Comparison of ENCODE assay signal across 15 cellular contexts in the genomic region with DNA sequence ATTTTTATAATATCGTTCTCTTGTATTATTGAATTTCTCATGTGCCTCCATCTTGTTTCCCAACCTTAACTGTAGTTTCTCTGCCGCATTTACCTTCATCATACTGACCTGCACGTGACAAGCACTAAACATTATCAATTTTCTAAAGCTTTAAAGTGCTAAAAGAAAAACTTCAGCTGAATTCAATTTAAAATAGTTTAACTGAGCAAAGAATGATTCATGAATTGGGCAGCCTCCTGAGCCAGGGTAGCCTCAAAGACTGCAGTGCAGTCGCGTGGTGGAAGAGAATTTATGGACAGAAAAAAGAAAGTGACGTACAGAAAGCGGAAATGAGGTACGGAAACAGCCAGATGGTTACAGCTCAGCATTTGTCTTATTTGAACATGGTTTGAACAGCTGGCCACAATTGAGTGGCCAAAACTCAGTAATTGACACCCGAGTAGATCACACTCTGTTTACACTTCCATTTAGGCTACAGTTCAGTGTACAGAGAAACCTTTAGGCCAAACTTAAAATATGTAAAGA. TPM values are rescaled to one million over a fixed set of nuclear protein-coding genes. Genes with fewer than 3 reads are reported as not detected.
DNase-seq lines count a peak whose midpoint lies in the region; ATAC-seq and TF ChIP-seq lines count a peak whose summit lies in the region.
"Had no signal": no experiment of that assay in that cellular context is flagged by ENCODE, and none has a peak within 500 bp of the region (broad histone marks: within the 10 kb centered on the region; RNA-seq: fewer than 3 reads in every experiment).

No MANE protein-coding gene starts in this region.

- no peaks in the 10 kb centered on the region for H3K9me3 ChIP-seq in HEK293 (ENCODE audit: control insufficient read depth, insufficient read depth, low read depth, low read length)
- no peaks in the 10 kb centered on the region for H3K9me3 ChIP-seq in OCI-LY7 (ENCODE audit: low read length)
- H3K9me3 ChIP-seq in ascending aorta, result no peaks in the 10 kb centered on the region

- H3K27ac ChIP-seq in HEK293 (ENCODE audit: extremely low read depth, low read depth, low read length) (no peak overlapping the region), OCI-LY7 (ENCODE audit: low read depth, low read length, poor library complexity, severe bottlenecking) (no peak overlapping the region), ascending aorta (no peak overlapping the region)

- H3K27me3 ChIP-seq in ascending aorta, result no peaks in the 10 kb centered on the region

- no peaks in the 10 kb centered on the region for H3K79me2 ChIP-seq in OCI-LY7 (ENCODE audit: insufficient read depth, low read depth, low read length)

- H3K4me3 ChIP-seq in AG09309 (ENCODE audit: control insufficient read depth, low read depth, low read length) (no peak overlapping the region), HEK293 (ENCODE audit: low read depth, low read length) (no peak overlapping the region), OCI-LY7 (ENCODE audit: low read depth, low read length, poor library complexity, severe bottlenecking) (no peak overlapping the region), ascending aorta (no peak overlapping the region)

- POLR2A ChIA-PET in HEK293 (lab: Yijun Ruan, JAX), result no interaction called here
- POLR2A ChIA-PET in OCI-LY7 (lab: Charles Lee), result no interaction called here

- intact Hi-C loops in OCI-LY7 (cut with micrococcal nuclease; ENCODE audit: unreplicated experiment) (no loop called here), ascending aorta (cut with DNase I) (no loop called here)

- BruUV-seq in OCI-LY7 (replicated peaks; lab: Mats Ljungman, UMichigan), result no TSS peak

- CTCF ChIA-PET in HEK293 (lab: Yijun Ruan, JAX), result interaction anchor here (0.6 to 0.7 kb wide), 3 partner anchors 15 to 70 kb away, joined by 3 read pairs; no protein-coding TSS in a partner anchor
- CTCF ChIA-PET in OCI-LY7 (lab: Charles Lee; ENCODE audit: unreplicated experiment), result no interaction called here

- H4K20me1 ChIP-seq in OCI-LY7 (ENCODE audit: insufficient read depth, low read length), result 0 out of 2 replicates have a peak, but pooled peaks cover 4% of the 10 kb centered on the region

- H3K36me3 ChIP-seq in HEK293 (ENCODE audit: control insufficient read depth in 2 of 2, insufficient read depth in 1 of 2, low read length in 2 of 2), result no peaks in the 10 kb centered on the region
- no peaks in the 10 kb centered on the region for H3K36me3 ChIP-seq in OCI-LY7 (ENCODE audit: insufficient read depth, low read length)
- H3K36me3 ChIP-seq in ascending aorta, result no peaks in the 10 kb centered on the region

- H3K4me2 ChIP-seq in OCI-LY7 (ENCODE audit: low read length), result peak overlapping the region; percentile 30; the same call in 1 of the 2 replicates

- H3K4me1 ChIP-seq in HEK293 (ENCODE audit: control insufficient read depth, insufficient read depth, low read length) (no peaks in the 10 kb centered on the region), OCI-LY7 (ENCODE audit: insufficient read depth, low read length, poor library complexity, severe bottlenecking) (peaks cover 15% of the 10 kb centered on the region), ascending aorta (peaks cover 0 to 3% of the 10 kb centered on the region in 2 donors)

- ATAC-seq in GM21786 (IDR thresholded peaks at IDR 0.05; ENCODE audit: unreplicated experiment) (no peak), HG02642 (IDR thresholded peaks at IDR 0.05; ENCODE audit: poor library complexity, unreplicated experiment) (no peak)
- ATAC-seq: left lobe of liver had no signal

- H3K9me2 ChIP-seq in OCI-LY7 (ENCODE audit: insufficient read depth, low read length), result no peaks in the 10 kb centered on the region

- TF ChIP-seq CTCF in AG09309 (IDR thresholded peaks at IDR 0.05; ENCODE audit: control insufficient read depth, insufficient read depth, low read depth, low read length, missing control alignments) (no peak), HEK293 (tag by site-specific recombination; IDR thresholded peaks at IDR 0.05) (no peak), OCI-LY7 (conservative IDR thresholded peaks at IDR 0.05; ENCODE audit: low read length) (no peak), ascending aorta (IDR thresholded peaks at IDR 0.05) (no peak)

- no peak overlapping the region for H2AFZ ChIP-seq in OCI-LY7 (ENCODE audit: low read length)

- DNase-seq in AG09309 (ENCODE audit: low read depth) (peak; percentile 31), NCI-H2171 (lab: John Stamatoyannopoulos, UW) (peak; percentile 54), OCI-LY7 (ENCODE audit: low spot score) (peak; percentile 48), ascending aorta (ENCODE audit: low spot score in 2 of 2) (no peak), OCI-M1 (lab: John Stamatoyannopoulos, UW) (no peak)
- DNase-seq: activated naive CD8-positive, alpha-beta T cell treated with anti-CD3 and anti-CD28 coated beads, Interleukin-2, amount 10 ng/mL, durations not matched to agents 7 days and 5 days; cerebellar nuclear complex; head of caudate nucleus; naive B cell; NCI-H226; stimulated activated CD4-positive, alpha-beta T cell treated with anti-CD3 and anti-CD28 coated beads, Interleukin-2, amount 100 ng/mL, for 48 hours had no signal

TF ChIP-seq in HEK293, 187 proteins besides CTCF, POLR2A, EP300 and RAD21:
- TF ChIP-seq HOXD13 (CRISPR knock-in tag; IDR thresholded peaks at IDR 0.05; ENCODE audit: borderline replicate concordance) (no peak), ZNF133 (tag by site-specific recombination; IDR thresholded peaks at IDR 0.05) (no peak), ZNF549 (tag by site-specific recombination; IDR thresholded peaks at IDR 0.05) (peak; percentile 93)

RNA-seq across cellular contexts. Expression of a gene that starts 4.2 kb away (rescaled TPM):
- 0.41 and 0.69 TPM in 2 replicates for total RNA-seq in OCI-LY7 (2014; rRNA removed; shearing (Covaris generic))
- 3.0 and 3.2 TPM in 2 replicates for total RNA-seq in OCI-LY7 (2022)
- total RNA-seq in ascending aorta, result 14.5 TPM

RNA-seq across cellular contexts. Expression of a gene that starts 53.4 kb away (rescaled TPM):
- total RNA-seq in OCI-LY7 (2014; rRNA removed; shearing (Covaris generic)), result 4.5 and 8.2 TPM in 2 replicates
- total RNA-seq in OCI-LY7 (2022), result 9.2 and 10.4 TPM in 2 replicates
- 2.3 TPM for total RNA-seq in ascending aorta

Comparison
In these comparisons a context has a peak if more than half of its experiments do, and no peak if none do; other contexts are left out.
1. DNase-seq: peak in AG09309 (single experiment), NCI-H2171 (single experiment) and OCI-LY7 (single experiment); none in ascending aorta (0 of 2) and OCI-M1 (single experiment).